10 cellular contexts compared by ENCODE assay signal in genomic region chr1:110136911-110137310, GRCh38. TPM values are rescaled to one million over a fixed set of nuclear protein-coding genes. Genes with fewer than 3 reads are reported as not detected.
DNase-seq lines count a peak whose midpoint lies in the region; ATAC-seq and TF ChIP-seq lines count a peak whose summit lies in the region.
"Had no signal": no experiment of that assay in that cellular context is flagged by ENCODE, and none has a peak within 500 bp of the region (broad histone marks: within the 10 kb centered on the region; RNA-seq: fewer than 3 reads in every experiment).

No MANE protein-coding gene starts in this region.

- H2BK12ac ChIP-seq in mesenchymal stem cell (ENCODE audit: low read length in 2 of 2) = no peak overlapping the region

- no peak overlapping the region for H2AFZ ChIP-seq in mesenchymal stem cell (ENCODE audit: low read depth, low read length)

- H2BK15ac ChIP-seq in mesenchymal stem cell (ENCODE audit: low read depth, poor library complexity, severe bottlenecking) = no peak overlapping the region

- H3K9ac ChIP-seq in mesenchymal stem cell (ENCODE audit: low read length) = no peak overlapping the region

- TF ChIP-seq POLR2A in sigmoid colon (IDR thresholded peaks at IDR 0.05) = no peak

- peak overlapping the region in 1 of 2 experiments; percentile 8 for H3K18ac ChIP-seq in mesenchymal stem cell (ENCODE audit: low read depth in 1 of 2, low read length in 2 of 2)

- H4K8ac ChIP-seq in mesenchymal stem cell (ENCODE audit: low read length) = no peak overlapping the region

- no peak overlapping the region for H3K4me2 ChIP-seq in mesenchymal stem cell (ENCODE audit: low read length, poor library complexity, severe bottlenecking)

- 33% methylated on average over 6 of the region's 7 CpGs for WGBS in mesenchymal stem cell
- 2 to 5% methylated on average over 7 of the region's 7 CpGs for WGBS in sigmoid colon, 2 donors

- TF ChIP-seq EP300 in sigmoid colon (IDR thresholded peaks at IDR 0.05) = no peak

- no peaks in the 10 kb centered on the region for H3K79me1 ChIP-seq in mesenchymal stem cell (replicated peaks; ENCODE audit: low read length, poor library complexity, severe bottlenecking)

- no peak overlapping the region for H3K23ac ChIP-seq in mesenchymal stem cell (ENCODE audit: low read length in 2 of 2)

- no peaks in the 10 kb centered on the region for H3K9me3 Mint-ChIP-seq in effector memory CD8-positive, alpha-beta T cell
- H3K9me3 Mint-ChIP-seq in T-helper 2 cell treated with Interferon-gamma antibody and Interleukin-4, amounts not matched to agents 5 μg/mL and 100 μg/mL, for 36 hours = no peaks in the 10 kb centered on the region

- no peak overlapping the region for H3K27ac ChIP-seq in mesenchymal stem cell (ENCODE audit: low read length, poor library complexity, severe bottlenecking)
- no peak overlapping the region for H3K27ac ChIP-seq in sigmoid colon
- H3K27ac ChIP-seq: neutrophil, tibial artery had no signal

- H3K36me3 ChIP-seq in mesenchymal stem cell (ENCODE audit: control insufficient read depth in 1 of 2, insufficient read depth in 2 of 2, low read depth in 1 of 2, low read length in 2 of 2) (no peaks in the 10 kb centered on the region), sigmoid colon (no peaks in the 10 kb centered on the region)
- H3K36me3 ChIP-seq: neutrophil, tibial artery had no signal

- no peak overlapping the region for H2AK5ac ChIP-seq in mesenchymal stem cell (ENCODE audit: low read length, severe bottlenecking)

- no peak overlapping the region for H3K27ac Mint-ChIP-seq in effector memory CD8-positive, alpha-beta T cell
- no peak overlapping the region for H3K27ac Mint-ChIP-seq in T-helper 2 cell treated with Interferon-gamma antibody and Interleukin-4, amounts not matched to agents 5 μg/mL and 100 μg/mL, for 36 hours

- H3K4me1 Mint-ChIP-seq in effector memory CD8-positive, alpha-beta T cell (ENCODE audit: low read depth in 2 of 2) = peaks cover 5 to 7% of the 10 kb centered on the region in 2 donors
- peaks cover 7% of the 10 kb centered on the region for H3K4me1 Mint-ChIP-seq in T-helper 2 cell treated with Interferon-gamma antibody and Interleukin-4, amounts not matched to agents 5 μg/mL and 100 μg/mL, for 36 hours (ENCODE audit: low read depth)

- H3K4me3 ChIP-seq in mesenchymal stem cell (ENCODE audit: insufficient read depth in 1 of 2, low read depth in 1 of 2, low read length in 2 of 2) = no peak overlapping the region
- H3K4me3 ChIP-seq in sigmoid colon = no peak overlapping the region
- H3K4me3 ChIP-seq: tibial artery had no signal

- DNase-seq in DMS153 treated with DMSO at 0.1 percent for 48 hours (lab: John Stamatoyannopoulos, UW; ENCODE audit: unreplicated experiment) = peak; percentile 92
- DNase-seq in NCI-H1694 treated with DMSO at 0.1 percent for 48 hours (lab: John Stamatoyannopoulos, UW) = peak; percentile 43
- peak; percentile 17 to 27 for DNase-seq in activated CD4-positive, alpha-beta T cell treated with anti-CD3 and anti-CD28 coated beads, Interleukin-2, amount 50 U/mL, for 48 hours
- peak; percentile 4 for DNase-seq in mesenchymal stem cell
- no peak for DNase-seq in effector memory CD8-positive, alpha-beta T cell
- DNase-seq in sigmoid colon = no peak
- no peak for DNase-seq in T-helper 2 cell treated with Interferon-gamma antibody and Interleukin-4, amounts not matched to agents 5 μg/mL and 100 μg/mL, for 36 hours (ENCODE audit: low spot score)

- peaks cover 50 to 59% of the 10 kb centered on the region in 2 experiments for H3K27me3 ChIP-seq in mesenchymal stem cell (ENCODE audit: control insufficient read depth in 1 of 2, insufficient read depth in 1 of 2, low read length in 2 of 2)
- peaks cover 0 to 12% (median 0%) of the 10 kb centered on the region in 3 donors for H3K27me3 ChIP-seq in sigmoid colon

- H3K4ac ChIP-seq in mesenchymal stem cell (ENCODE audit: low read depth in 1 of 2, low read length in 2 of 2) = no peak overlapping the region

- no peaks in the 10 kb centered on the region for H3K36me3 Mint-ChIP-seq in effector memory CD8-positive, alpha-beta T cell (ENCODE audit: insufficient read depth)
- no peaks in the 10 kb centered on the region for H3K36me3 Mint-ChIP-seq in T-helper 2 cell treated with Interferon-gamma antibody and Interleukin-4, amounts not matched to agents 5 μg/mL and 100 μg/mL, for 36 hours (ENCODE audit: low read depth)

- H2BK5ac ChIP-seq in mesenchymal stem cell (ENCODE audit: low read depth, low read length, poor library complexity, severe bottlenecking) = no peak overlapping the region

- intact Hi-C loops in sigmoid colon (cut with DNase I) = no loop called here

- no peak overlapping the region for H3K4me3 Mint-ChIP-seq in effector memory CD8-positive, alpha-beta T cell
- no peak overlapping the region for H3K4me3 Mint-ChIP-seq in T-helper 2 cell treated with Interferon-gamma antibody and Interleukin-4, amounts not matched to agents 5 μg/mL and 100 μg/mL, for 36 hours

- no peaks in the 10 kb centered on the region for H3K9me3 ChIP-seq in mesenchymal stem cell (ENCODE audit: control insufficient read depth, low read length)
- H3K9me3 ChIP-seq in sigmoid colon = no peaks in the 10 kb centered on the region
- H3K9me3 ChIP-seq: neutrophil, tibial artery had no signal

- no peaks in the 10 kb centered on the region for H3K4me1 ChIP-seq in mesenchymal stem cell (ENCODE audit: control insufficient read depth, insufficient read depth, low read depth, low read length)
- peaks cover 0 to 6% (median 0%) of the 10 kb centered on the region in 4 donors for H3K4me1 ChIP-seq in sigmoid colon

- no peak overlapping the region for H3K14ac ChIP-seq in mesenchymal stem cell (ENCODE audit: low read length in 2 of 2)

- no peak for ATAC-seq in effector memory CD8-positive, alpha-beta T cell (replicated peaks)
- ATAC-seq in GM18870 (IDR thresholded peaks at IDR 0.05; ENCODE audit: unreplicated experiment) = no peak

- H4K91ac ChIP-seq in mesenchymal stem cell (ENCODE audit: low read length) = no peak overlapping the region

- TF ChIP-seq CTCF in sigmoid colon (IDR thresholded peaks at IDR 0.05) = no peak

- no peak overlapping the region for H2BK120ac ChIP-seq in mesenchymal stem cell (ENCODE audit: low read depth, low read length)

- peaks cover 75 to 94% of the 10 kb centered on the region in 2 donors for H3K27me3 Mint-ChIP-seq in effector memory CD8-positive, alpha-beta T cell
- H3K27me3 Mint-ChIP-seq in T-helper 2 cell treated with Interferon-gamma antibody and Interleukin-4, amounts not matched to agents 5 μg/mL and 100 μg/mL, for 36 hours (ENCODE audit: low read depth) = peaks cover 55% of the 10 kb centered on the region

RNA-seq across cellular contexts. Expression of gene SLC6A17, which starts 13.4 kb away (rescaled TPM):
- 0.04 TPM for polyA plus RNA-seq in mesenchymal stem cell (2013, experiment 1 of 2)
- 0.04 TPM for polyA plus RNA-seq in mesenchymal stem cell (2013, experiment 2 of 2)
- under 1 TPM in 3 of 4 donors, not detected in 1; 0.36 to 0.83 (median 0.41) TPM for total RNA-seq in sigmoid colon
- polyA plus RNA-seq in sigmoid colon = under 1 TPM in 2 of 3 donors, not detected in 1; under 0.01 to 0.20 TPM

RNA-seq across cellular contexts. Expression of gene UBL4B, which starts 24.7 kb away (rescaled TPM):
- polyA plus RNA-seq in mesenchymal stem cell (2013, experiment 1 of 2) = not detected
- polyA plus RNA-seq in mesenchymal stem cell (2013, experiment 2 of 2) = not detected
- under 1 TPM in 1 of 4 donors, not detected in 3; 0.33 TPM for total RNA-seq in sigmoid colon
- under 1 TPM in 1 of 3 donors, not detected in 2; 0.06 TPM for polyA plus RNA-seq in sigmoid colon

Comparison
In these comparisons a context has a peak if more than half of its experiments do, and no peak if none do; other contexts are left out.
1. DNase-seq: peak in DMS153 treated with DMSO at 0.1 percent for 48 hours (single experiment), NCI-H1694 treated with DMSO at 0.1 percent for 48 hours (single experiment), activated CD4-positive, alpha-beta T cell treated with anti-CD3 and anti-CD28 coated beads, Interleukin-2, amount 50 U/mL, for 48 hours (2 of 2) and mesenchymal stem cell (single experiment); none in effector memory CD8-positive, alpha-beta T cell (0 of 3), sigmoid colon (single experiment) and T-helper 2 cell treated with Interferon-gamma antibody and Interleukin-4, amounts not matched to agents 5 μg/mL and 100 μg/mL, for 36 hours (single experiment).